26 cellular contexts compared by ENCODE assay signal in the genomic region with DNA sequence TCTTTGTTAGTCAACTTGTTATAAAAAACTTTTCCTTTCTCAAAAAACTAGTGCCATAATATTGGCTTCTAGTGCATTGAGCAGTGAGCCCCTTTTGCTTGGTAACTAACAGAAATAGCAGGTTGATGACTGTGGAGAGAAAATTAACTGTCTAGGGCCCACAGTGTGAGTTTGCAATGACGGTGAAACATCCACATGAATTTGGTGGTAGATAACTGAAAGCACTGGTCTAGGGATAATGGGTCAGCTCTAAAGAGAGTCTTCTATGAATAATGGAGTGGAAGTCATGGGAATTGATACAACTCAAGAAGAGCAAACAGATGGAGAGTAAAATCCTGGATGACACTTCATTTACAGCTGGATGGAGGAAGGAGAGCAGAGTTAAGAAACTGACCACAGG.
DNase-seq lines count a peak whose midpoint lies in the region; TF ChIP-seq lines count a peak whose summit lies in the region.
"Had no signal": no experiment of that assay in that cellular context is flagged by ENCODE, and none has a peak within 500 bp of the region (broad histone marks: within the 10 kb centered on the region; RNA-seq: fewer than 3 reads in every experiment).

No MANE protein-coding gene starts in this region.

- no peaks in the 10 kb centered on the region for H3K4me1 ChIP-seq in hepatocyte (ENCODE audit: insufficient read depth)
- H3K4me1 ChIP-seq in tibial artery: no peaks in the 10 kb centered on the region
- no peaks in the 10 kb centered on the region for H3K4me1 ChIP-seq in BE2C
- H3K4me1 ChIP-seq: BLaER1 treated with 17β-estradiol and CSF1 and Interleukin-3, amounts not matched to agents 10 nM and 100 nM had no signal

- DNase-seq in NCI-H82 treated with DMSO at 0.1 percent for 48 hours (lab: John Stamatoyannopoulos, UW; ENCODE audit: unreplicated experiment) (peak; percentile 24), NCI-H82 (lab: John Stamatoyannopoulos, UW) (no peak), OCI-M1 (lab: John Stamatoyannopoulos, UW) (peak; percentile 69), hepatocyte (ENCODE audit: low spot score) (no peak), KBM-7 (no peak), tibial artery (no peak), T-helper 1 cell (no peak), BE2C (no peak)
- DNase-seq: ACHN; CD8-positive, alpha-beta T cell; DMS53; GDM1; GM23248; HCEC 1CT; KG1; NCI-H1105; NCI-H146; NCI-H2029 treated with DMSO at 0.1 percent for 48 hours; NCI-H510A treated with DMSO at 0.1 percent for 48 hours; NCI-H748 treated with DMSO at 0.1 percent for 48 hours; PC-9; SIG-M5 had no signal

- in situ Hi-C loops in KBM-7 (cut with MboI; ENCODE audit: low pct_unique_long_range_greater_than_20kb, low sequenced_read_pairs): no loop called here

- H3K27me3 ChIP-seq in hepatocyte (no peaks in the 10 kb centered on the region), tibial artery (peaks cover 0 to 3% of the 10 kb centered on the region in 2 donors), BE2C (no peaks in the 10 kb centered on the region)
- H3K27me3 ChIP-seq: BLaER1 treated with 17β-estradiol and CSF1 and Interleukin-3, amounts not matched to agents 10 nM and 100 nM had no signal

- H2AFZ ChIP-seq in hepatocyte: peak overlapping the region; percentile 26
- H2AFZ ChIP-seq: GM23248, PC-9 had no signal

- no peaks in the 10 kb centered on the region for H4K20me1 ChIP-seq in hepatocyte (ENCODE audit: insufficient read depth, poor library complexity, severe bottlenecking)
- H4K20me1 ChIP-seq: BLaER1 treated with 17β-estradiol and CSF1 and Interleukin-3, amounts not matched to agents 10 nM and 100 nM had no signal

- intact Hi-C loops in tibial artery (cut with DNase I; ENCODE audit: low total_unique reads): no loop called here

- H3K4me2 ChIP-seq in hepatocyte: peak overlapping the region; percentile 18
- H3K4me2 ChIP-seq: BLaER1 treated with 17β-estradiol and CSF1 and Interleukin-3, amounts not matched to agents 10 nM and 100 nM; PC-9 had no signal

- H3K36me3 ChIP-seq in hepatocyte (replicated peaks; ENCODE audit: insufficient read depth, low read depth) (no peaks in the 10 kb centered on the region), tibial artery (no peaks in the 10 kb centered on the region), BE2C (no peaks in the 10 kb centered on the region)
- H3K36me3 ChIP-seq: BLaER1 treated with 17β-estradiol and CSF1 and Interleukin-3, amounts not matched to agents 10 nM and 100 nM had no signal

- no peak overlapping the region for H3K4me3 ChIP-seq in hepatocyte
- no peak overlapping the region for H3K4me3 ChIP-seq in tibial artery
- no peak overlapping the region for H3K4me3 ChIP-seq in BE2C (ENCODE audit: low read depth, low read length)
- H3K4me3 ChIP-seq: BLaER1 treated with 17β-estradiol and CSF1 and Interleukin-3, amounts not matched to agents 10 nM and 100 nM; GM23248; PC-9 had no signal

- TF ChIP-seq CTCF in hepatocyte (IDR thresholded peaks at IDR 0.05; ENCODE audit: poor library complexity) (no peak), tibial artery (IDR thresholded peaks at IDR 0.05) (no peak), BE2C (IDR thresholded peaks at IDR 0.05; ENCODE audit: low read depth, low read length) (no peak)

- H3K79me2 ChIP-seq in hepatocyte: no peaks in the 10 kb centered on the region

- H3K9me3 ChIP-seq in hepatocyte (ENCODE audit: low read depth) (no peaks in the 10 kb centered on the region), tibial artery (no peaks in the 10 kb centered on the region), BE2C (no peaks in the 10 kb centered on the region)

- H3K9me2 ChIP-seq in hepatocyte (replicated peaks; ENCODE audit: insufficient read depth): no peaks in the 10 kb centered on the region

- whole genome bisulfite sequencing in hepatocyte (ENCODE audit: low lambda C conversion rate, missing lambda C conversion rate): 63% methylated on average over 1 of the region's 1 CpG

- peak overlapping the region; percentile 68 for H3K27ac ChIP-seq in hepatocyte
- H3K27ac ChIP-seq in tibial artery: no peak overlapping the region
- H3K27ac ChIP-seq: 22Rv1; BLaER1 treated with 17β-estradiol and CSF1 and Interleukin-3, amounts not matched to agents 10 nM and 100 nM; GM23248; HL-60; PC-9; RWPE1 had no signal

Comparison
In these comparisons a context has a peak if more than half of its experiments do, and no peak if none do; other contexts are left out.
1. DNase-seq: peak in NCI-H82 treated with DMSO at 0.1 percent for 48 hours (single experiment) and OCI-M1 (single experiment); none in NCI-H82 (single experiment), hepatocyte (single experiment), KBM-7 (single experiment), tibial artery (0 of 2), T-helper 1 cell (0 of 5) and BE2C (single experiment).